In the genomic region with DNA sequence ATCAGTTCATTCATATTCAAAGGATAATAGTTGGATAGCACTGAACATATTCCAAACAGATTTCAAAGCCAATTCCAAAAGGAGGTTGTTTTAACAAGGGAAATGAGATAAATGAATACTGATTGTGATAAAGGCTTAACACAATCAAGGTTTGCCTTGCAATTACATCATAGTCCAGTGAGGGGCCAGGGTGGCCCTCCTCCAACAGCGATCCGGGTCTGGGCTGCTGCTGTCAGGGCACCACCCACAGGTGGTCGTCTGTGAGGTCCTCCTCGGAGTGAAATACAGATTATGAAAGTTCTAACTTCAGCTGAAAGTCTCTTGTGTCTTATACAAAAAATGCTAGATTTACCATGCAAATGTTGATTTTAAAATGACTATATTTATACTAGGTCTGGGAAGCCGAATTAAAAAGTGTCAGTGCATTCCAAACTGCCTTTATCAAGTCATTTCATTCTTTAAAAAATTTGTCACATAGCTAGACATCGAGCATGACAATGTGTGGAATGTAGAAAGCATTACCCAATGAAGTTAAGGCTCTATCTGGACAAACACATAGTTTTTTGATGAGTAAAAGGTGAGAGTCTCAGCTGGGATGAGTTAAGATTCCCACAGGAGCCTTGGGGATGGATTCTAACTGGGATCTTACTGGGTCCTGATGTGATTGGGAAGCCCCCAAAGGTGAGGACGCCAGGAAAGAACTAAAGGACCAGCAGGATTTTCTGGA, we compare ENCODE assay signal across 22 cellular contexts.
DNase-seq lines count a peak whose midpoint lies in the region; ATAC-seq and FAIRE-seq lines count a peak whose summit lies in the region.
"Had no signal": no experiment of that assay in that cellular context is flagged by ENCODE, and none has a peak within 500 bp of the region (broad histone marks: within the 10 kb centered on the region; RNA-seq: fewer than 3 reads in every experiment).

No MANE protein-coding gene starts in this region.

- no peak for ATAC-seq in HG03571 (IDR thresholded peaks at IDR 0.05; ENCODE audit: unreplicated experiment)
- ATAC-seq: gastroesophageal sphincter; stimulated activated naive B cell treated with anti-CD40 and anti-IgM and Interleukin-4, amounts not matched to agents 10 μg/mL and 1 μg/mL and 100 μg/mL, for 72 hours had no signal

- peak; percentile 42 for FAIRE-seq in RCC 7860 (lab: Jason Lieb, UNC)
- FAIRE-seq: islet of Langerhans had no signal

- DNase-seq in ELR (ENCODE audit: low read depth) (peak; percentile 74), RCC 7860 (ENCODE audit: low spot score) (peak; percentile 70), epithelial cell of prostate (ENCODE audit: low read depth, low spot score) (no peak), renal cortical epithelial cell (ENCODE audit: low read depth) (peak; percentile 21), NCI-H345 (lab: John Stamatoyannopoulos, UW) (no peak), superior temporal gyrus (ENCODE audit: extremely low spot score) (no peak), medulla oblongata (ENCODE audit: extremely low spot score) (no peak)
- DNase-seq: activated CD4-positive, CD25-positive, alpha-beta regulatory T cell; activated naive CD4-positive, alpha-beta T cell; C1 segment of cervical spinal cord; effector memory CD4-positive, alpha-beta T cell; H7; NCI-H146; NCI-H526 treated with DMSO at 0.1 percent for 48 hours; nucleus accumbens; RPMI8226; stimulated activated naive B cell treated with anti-CD40 and anti-IgM and Interleukin-4, amounts not matched to agents 10 μg/mL and 1 μg/mL and 100 μg/mL, for 72 hours; T-helper 1 cell; upper lobe of right lung had no signal

- H3K27ac ChIP-seq in epithelial cell of prostate: peak overlapping the region; percentile 25
- H3K27ac ChIP-seq: gastroesophageal sphincter, upper lobe of right lung had no signal

Comparison
In these comparisons a context has a peak if more than half of its experiments do, and no peak if none do; other contexts are left out.
1. DNase-seq: peak in ELR (single experiment), RCC 7860 (single experiment) and renal cortical epithelial cell (single experiment); none in epithelial cell of prostate (single experiment), NCI-H345 (single experiment), superior temporal gyrus (single experiment) and medulla oblongata (single experiment).